ENCODE assay signal across 11 cellular contexts in the genomic region with DNA sequence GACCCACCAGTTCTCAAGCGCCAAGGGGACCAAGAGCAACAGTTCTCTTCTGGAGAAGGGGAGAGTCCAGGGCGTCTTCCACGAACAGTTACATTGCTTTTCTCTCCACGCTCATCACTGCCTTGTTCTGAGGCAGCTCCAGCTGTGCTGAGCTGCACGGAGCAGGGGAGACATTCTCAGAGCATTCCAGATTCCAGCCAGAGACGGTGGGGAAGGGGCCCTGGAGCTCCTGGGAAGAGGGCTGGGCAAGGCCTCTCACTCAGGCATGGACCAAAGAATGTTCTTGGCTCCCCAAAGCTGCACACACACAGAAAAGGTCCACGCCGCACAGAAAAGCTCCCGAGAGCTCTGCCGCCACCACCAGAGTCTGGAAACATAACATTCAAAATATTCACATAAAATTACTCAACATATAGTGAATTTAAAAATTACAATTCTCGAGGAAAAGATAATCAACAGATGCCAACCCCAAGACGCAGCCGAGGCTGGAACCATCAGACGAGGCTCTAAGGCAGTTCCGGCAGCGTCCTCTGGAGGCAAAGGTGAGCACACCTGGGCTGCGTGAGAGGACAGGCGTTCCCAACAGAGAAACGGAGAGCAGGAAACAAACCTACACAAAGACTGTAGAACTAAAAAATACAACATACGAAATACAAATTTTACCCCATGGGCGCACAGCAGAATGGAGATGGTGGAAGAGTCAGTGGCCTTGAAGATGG. TPM values are rescaled to one million over a fixed set of nuclear protein-coding genes. Genes with fewer than 3 reads are reported as not detected.
A peak's percentile ranks its signal among the peaks of the same experiment; 100 is the strongest.
DNase-seq lines count a peak whose midpoint lies in the region; ATAC-seq and TF ChIP-seq lines count a peak whose summit lies in the region.
"Had no signal": no experiment of that assay in that cellular context is flagged by ENCODE, and none has a peak within 500 bp of the region (broad histone marks: within the 10 kb centered on the region; RNA-seq: fewer than 3 reads in every experiment).

No MANE protein-coding gene starts in this region.

- WGBS in SK-N-SH (ENCODE audit: low lambda C conversion rate), result 74% methylated on average over 19 of the region's 21 CpGs

- H3K4me2 ChIP-seq in SK-N-SH (no peak overlapping the region), osteoblast (ENCODE audit: insufficient read depth, low read length) (no peak overlapping the region)

- TF ChIP-seq CTCF in SK-N-SH (IDR thresholded peaks at IDR 0.05) (peak; percentile 36; the same call in 1 of the 2 replicates), osteoblast (IDR thresholded peaks at IDR 0.05; ENCODE audit: extremely low read depth, low read depth, low read length) (no peak), GM10248 (IDR thresholded peaks at IDR 0.05; ENCODE audit: control extremely low read depth, extremely low read depth, low read depth, missing control alignments) (no peak)

- H2AFZ ChIP-seq in SK-N-SH (ENCODE audit: low read depth) (no peak overlapping the region), osteoblast (ENCODE audit: low read length) (no peak overlapping the region)

- CTCF ChIA-PET in SK-N-SH (lab: Yijun Ruan, JAX) (interaction anchor here (0.7 to 1.2 kb wide), 3 partner anchors 11 to 323 kb away, joined by 3 read pairs; no protein-coding TSS in a partner anchor), GM10248 (lab: Yijun Ruan, JAX) (interaction anchor here (1.0 kb wide), 1 partner anchor 10 kb away, joined by 3 read pairs; no protein-coding TSS in a partner anchor)

- H3K79me2 ChIP-seq in SK-N-SH (ENCODE audit: insufficient read depth), result no peaks in the 10 kb centered on the region
- no peaks in the 10 kb centered on the region for H3K79me2 ChIP-seq in osteoblast (ENCODE audit: insufficient read depth, low read length)

- H3K36me3 ChIP-seq in SK-N-SH (replicated peaks in 1 of 2; ENCODE audit: control insufficient read depth in 1 of 2, insufficient read depth in 2 of 2, low read length in 1 of 2), result no peaks in the 10 kb centered on the region
- H3K36me3 ChIP-seq in duodenal mucosa (ENCODE audit: control insufficient read depth in 1 of 2, insufficient read depth in 2 of 2, low read length in 2 of 2), result no peaks in the 10 kb centered on the region
- H3K36me3 ChIP-seq in osteoblast (ENCODE audit: insufficient read depth, low read length), result no peaks in the 10 kb centered on the region
- H3K36me3 ChIP-seq: pancreas had no signal

- H3K27me3 ChIP-seq in SK-N-SH (ENCODE audit: insufficient read depth) (no peaks in the 10 kb centered on the region), duodenal mucosa (ENCODE audit: control insufficient read depth in 1 of 2, insufficient read depth in 2 of 2, low read length in 2 of 2) (no peaks in the 10 kb centered on the region), osteoblast (ENCODE audit: insufficient read depth, low read length) (no peaks in the 10 kb centered on the region)
- H3K27me3 ChIP-seq: pancreas had no signal

- no peaks in the 10 kb centered on the region for H3F3A ChIP-seq in SK-N-SH (replicated peaks; ENCODE audit: insufficient read depth)

- H3K4me1 ChIP-seq in SK-N-SH (ENCODE audit: control insufficient read depth in 1 of 2, insufficient read depth in 2 of 2, low read depth in 1 of 2, low read length in 1 of 2), result peaks cover 0 to 16% of the 10 kb centered on the region in 2 experiments; a peak in 1 of 4 replicates
- H3K4me1 ChIP-seq in duodenal mucosa (ENCODE audit: control insufficient read depth in 1 of 2, insufficient read depth in 2 of 2, low read length in 2 of 2), result peaks cover 0 to 12% of the 10 kb centered on the region in 2 donors
- peaks cover 8% of the 10 kb centered on the region for H3K4me1 ChIP-seq in osteoblast (ENCODE audit: insufficient read depth, low read length)
- H3K4me1 ChIP-seq: pancreas had no signal

- H3K9ac ChIP-seq in SK-N-SH (no peak overlapping the region), duodenal mucosa (ENCODE audit: low read depth in 1 of 2, low read length in 2 of 2) (peak overlapping the region in 1 of 2 donors; percentile 54)

- H3K9me3 ChIP-seq in SK-N-SH, result no peaks in the 10 kb centered on the region
- H3K9me3 ChIP-seq in duodenal mucosa (ENCODE audit: control insufficient read depth in 1 of 2, low read length in 2 of 2), result no peaks in the 10 kb centered on the region
- no peaks in the 10 kb centered on the region for H3K9me3 ChIP-seq in osteoblast (ENCODE audit: low read depth, low read length)
- H3K9me3 ChIP-seq: pancreas had no signal

- POLR2A ChIA-PET in SK-N-SH (lab: Yijun Ruan, JAX) (no interaction called here), GM10248 (lab: Yijun Ruan, JAX) (no interaction called here)

- no peaks in the 10 kb centered on the region for H4K20me1 ChIP-seq in SK-N-SH (ENCODE audit: insufficient read depth)
- no peaks in the 10 kb centered on the region for H4K20me1 ChIP-seq in osteoblast (ENCODE audit: insufficient read depth, low read length)

- H3K4me3 ChIP-seq in SK-N-SH (ENCODE audit: low read depth in 2 of 2, low read length in 1 of 2), result no peak overlapping the region
- H3K4me3 ChIP-seq in duodenal mucosa (ENCODE audit: low read depth in 1 of 2, low read length in 2 of 2), result peak overlapping the region; percentile 37 to 40
- no peak overlapping the region for H3K4me3 ChIP-seq in osteoblast (ENCODE audit: insufficient read depth, low read length)
- H3K4me3 ChIP-seq: pancreas had no signal

- ATAC-seq in SK-N-SH treated with all-trans-retinoic acid at 6 μM for 48 hours, result no peak
- ATAC-seq in HG03354 (IDR thresholded peaks at IDR 0.05; ENCODE audit: poor library complexity, severe bottlenecking, unreplicated experiment), result no peak

- DNase-seq in SK-N-SH, result no peak
- DNase-seq in NCI-H1436 treated with DMSO at 0.1 percent for 48 hours (lab: John Stamatoyannopoulos, UW), result peak; percentile 24
- peak; percentile 80 for DNase-seq in osteoblast (ENCODE audit: insufficient read length, low spot score, missing footprints)
- DNase-seq in activated CD4-positive, CD25-positive, alpha-beta regulatory T cell treated with anti-CD3 and anti-CD28 coated beads, Interleukin-2, amount 50 U/mL, for 72 hours, result no peak
- DNase-seq in GM10248 (ENCODE audit: extremely low spot score), result no peak
- DNase-seq: activated CD8-positive, alpha-beta memory T cell treated with anti-CD3 and anti-CD28 coated beads, Interleukin-2, amount 50 U/mL, for 48 hours had no signal

- TF ChIP-seq RAD21 in SK-N-SH (IDR thresholded peaks at IDR 0.05; ENCODE audit: low read length), result no peak

- H3K9me2 ChIP-seq in SK-N-SH, result no peaks in the 10 kb centered on the region

- no peak overlapping the region for H3K27ac ChIP-seq in SK-N-SH (ENCODE audit: low read depth in 2 of 2, low read length in 1 of 2)
- no peak overlapping the region for H3K27ac ChIP-seq in duodenal mucosa (ENCODE audit: low read depth, low read length)
- no peak overlapping the region for H3K27ac ChIP-seq in osteoblast (ENCODE audit: low read depth, low read length)
- H3K27ac ChIP-seq: epithelial cell of prostate, pancreas had no signal

- no peak for TF ChIP-seq EP300 in SK-N-SH (IDR thresholded peaks at IDR 0.05; ENCODE audit: borderline replicate concordance in 1 of 2, low read depth in 1 of 2, low read length in 1 of 2)

TF ChIP-seq in SK-N-SH, 30 proteins besides CTCF, POLR2A, EP300 and RAD21 (continues in another document):
- TF ChIP-seq, protein P1, sequence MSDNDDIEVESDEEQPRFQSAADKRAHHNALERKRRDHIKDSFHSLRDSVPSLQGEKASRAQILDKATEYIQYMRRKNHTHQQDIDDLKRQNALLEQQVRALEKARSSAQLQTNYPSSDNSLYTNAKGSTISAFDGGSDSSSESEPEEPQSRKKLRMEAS (IDR thresholded peaks at IDR 0.05; ENCODE audit: low read depth), result no peak
- TF ChIP-seq TAF1 (IDR thresholded peaks at IDR 0.05; ENCODE audit: borderline replicate concordance, low read depth, low read length) (no peak), MEF2A (IDR thresholded peaks at IDR 0.05; ENCODE audit: borderline replicate concordance, low read depth) (no peak)
- TF ChIP-seq, protein P2, sequence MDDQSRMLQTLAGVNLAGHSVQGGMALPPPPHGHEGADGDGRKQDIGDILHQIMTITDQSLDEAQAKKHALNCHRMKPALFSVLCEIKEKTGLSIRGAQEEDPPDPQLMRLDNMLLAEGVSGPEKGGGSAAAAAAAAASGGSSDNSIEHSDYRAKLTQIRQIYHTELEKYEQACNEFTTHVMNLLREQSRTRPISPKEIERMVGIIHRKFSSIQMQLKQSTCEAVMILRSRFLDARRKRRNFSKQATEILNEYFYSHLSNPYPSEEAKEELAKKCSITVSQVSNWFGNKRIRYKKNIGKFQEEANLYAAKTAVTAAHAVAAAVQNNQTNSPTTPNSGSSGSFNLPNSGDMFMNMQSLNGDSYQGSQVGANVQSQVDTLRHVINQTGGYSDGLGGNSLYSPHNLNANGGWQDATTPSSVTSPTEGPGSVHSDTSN (IDR thresholded peaks at IDR 0.05), result no peak

TF ChIP-seq in SK-N-SH treated with all-trans-retinoic acid at 6 μM for 48 hours, 23 proteins besides CTCF, POLR2A, EP300 and RAD21 (continues in another document):
- TF ChIP-seq ARNTL (CRISPR knock-in tag; IDR thresholded peaks at IDR 0.05; ENCODE audit: borderline replicate concordance, low read depth) (no peak), ZFP30 (CRISPR knock-in tag; IDR thresholded peaks at IDR 0.05) (no peak)
- TF ChIP-seq, protein P3, sequence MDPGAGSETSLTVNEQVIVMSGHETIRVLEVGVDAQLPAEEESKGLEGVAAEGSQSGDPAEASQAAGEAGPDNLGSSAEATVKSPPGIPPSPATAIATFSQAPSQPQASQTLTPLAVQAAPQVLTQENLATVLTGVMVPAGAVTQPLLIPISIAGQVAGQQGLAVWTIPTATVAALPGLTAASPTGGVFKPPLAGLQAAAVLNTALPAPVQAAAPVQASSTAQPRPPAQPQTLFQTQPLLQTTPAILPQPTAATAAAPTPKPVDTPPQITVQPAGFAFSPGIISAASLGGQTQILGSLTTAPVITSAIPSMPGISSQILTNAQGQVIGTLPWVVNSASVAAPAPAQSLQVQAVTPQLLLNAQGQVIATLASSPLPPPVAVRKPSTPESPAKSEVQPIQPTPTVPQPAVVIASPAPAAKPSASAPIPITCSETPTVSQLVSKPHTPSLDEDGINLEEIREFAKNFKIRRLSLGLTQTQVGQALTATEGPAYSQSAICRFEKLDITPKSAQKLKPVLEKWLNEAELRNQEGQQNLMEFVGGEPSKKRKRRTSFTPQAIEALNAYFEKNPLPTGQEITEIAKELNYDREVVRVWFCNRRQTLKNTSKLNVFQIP (CRISPR knock-in tag; IDR thresholded peaks at IDR 0.05; ENCODE audit: borderline replicate concordance, low read depth), result no peak

RNA-seq across cellular contexts. Expression of a gene that starts 40.5 kb away (rescaled TPM):
- 129 and 149 TPM in 2 replicates for polyA plus RNA-seq in SK-N-SH (2012; rRNA removed)
- polyA plus RNA-seq in SK-N-SH (2012; cell fraction: cytosol; rRNA removed), result 55.4 and 71.0 TPM in 2 replicates
- 527 and 606 TPM in 2 replicates for polyA plus RNA-seq in SK-N-SH (2012; cell fraction: nucleus; rRNA removed)
- 75.3 and 94.3 TPM in 2 replicates for total RNA-seq in osteoblast

RNA-seq across cellular contexts. Expression of a gene that starts 49.8 kb away (rescaled TPM):
- polyA plus RNA-seq in SK-N-SH (2012; rRNA removed), result 0.03 and 0.08 TPM in 2 replicates
- 0.01 and 0.04 TPM in 2 replicates for polyA plus RNA-seq in SK-N-SH (2012; cell fraction: cytosol; rRNA removed)
- polyA plus RNA-seq in SK-N-SH (2012; cell fraction: nucleus; rRNA removed), result 0.47 and 0.67 TPM in 2 replicates
- total RNA-seq in osteoblast, result not detected in 2 replicates

RNA-seq across cellular contexts. Expression of a gene that starts 56.7 kb away (rescaled TPM):
- polyA plus RNA-seq in SK-N-SH (2012; rRNA removed), result 89.0 and 125 TPM in 2 replicates
- 116 and 122 TPM in 2 replicates for polyA plus RNA-seq in SK-N-SH (2012; cell fraction: cytosol; rRNA removed)
- 31.5 and 38.2 TPM in 2 replicates for polyA plus RNA-seq in SK-N-SH (2012; cell fraction: nucleus; rRNA removed)
- total RNA-seq in osteoblast, result 80.7 and 82.8 TPM in 2 replicates

Comparison
In these comparisons a context has a peak if more than half of its experiments do, and no peak if none do; other contexts are left out.
1. DNase-seq: peak in NCI-H1436 treated with DMSO at 0.1 percent for 48 hours (single experiment) and osteoblast (single experiment); none in SK-N-SH (single experiment), activated CD4-positive, CD25-positive, alpha-beta regulatory T cell treated with anti-CD3 and anti-CD28 coated beads, Interleukin-2, amount 50 U/mL, for 72 hours (single experiment) and GM10248 (single experiment).
2. H3K4me3 ChIP-seq: peak in duodenal mucosa (2 of 2); none in SK-N-SH (0 of 2) and osteoblast (single experiment).